In genomic region chr1:17011439-17012307, GRCh38 we compare ENCODE assay signal across 1 cellular context.
TF ChIP-seq lines count a peak whose summit lies in the region.

Gene ATP13A2, minus strand, starts transcription at chr1:17011928. Its CDS starts 190 bp downstream, at chr1:17011738.

TF ChIP-seq in K562, 482 proteins besides CTCF, POLR2A, EP300 and RAD21 (continued from another document and continues in another):
- TF ChIP-seq PKNOX1 (IDR thresholded peaks at IDR 0.05) (no peak; the same call in 1 of the 2 replicates), ZEB2 (IDR thresholded peaks at IDR 0.05) (0 out of 2 replicates have a peak, but pooled peaks have one; percentile 11), EGR1 (conservative IDR thresholded peaks at IDR 0.05) (peak; percentile 80), MTF1 (CRISPR knock-in tag; IDR thresholded peaks at IDR 0.05; ENCODE audit: borderline replicate concordance) (no peak), GATAD2B (IDR thresholded peaks at IDR 0.05; ENCODE audit: borderline replicate concordance) (peak; percentile 93), RBM15 (IDR thresholded peaks at IDR 0.05; ENCODE audit: insufficient read depth, low read length) (no peak), PCBP1 (IDR thresholded peaks at IDR 0.05; ENCODE audit: low read depth, low read length, poor library complexity, severe bottlenecking) (peak; percentile 16), MTA3 (IDR thresholded peaks at IDR 0.05; ENCODE audit: borderline replicate concordance) (peak; percentile 64; the same call in 1 of the 2 replicates), ZNF785 (CRISPR knock-in tag; IDR thresholded peaks at IDR 0.05) (no peak), TAF1 (IDR thresholded peaks at IDR 0.05; ENCODE audit: control insufficient read depth, extremely low read depth, insufficient read depth, low read length, severe bottlenecking) (peak; percentile 39), ZNF253 (CRISPR knock-in tag; conservative IDR thresholded peaks at IDR 0.05) (no peak), DPF2 (IDR thresholded peaks at IDR 0.05) (0 out of 2 replicates have a peak, but pooled peaks have one; percentile 16), SIN3B (IDR thresholded peaks at IDR 0.05; ENCODE audit: low read depth) (peak; percentile 64; the same call in 1 of the 2 replicates), HNRNPH1 (optimal IDR thresholded peaks at IDR 0.05; ENCODE audit: low read depth, low read length) (no peak), XRCC5 (IDR thresholded peaks at IDR 0.05; ENCODE audit: low read depth, low read length) (no peak), CREBBP (IDR thresholded peaks at IDR 0.05; ENCODE audit: low read depth, low read length) (no peak), CHD1 (IDR thresholded peaks at IDR 0.05; ENCODE audit: low read length) (peak; percentile 26), ZNF140 (CRISPR knock-in tag; IDR thresholded peaks at IDR 0.05) (no peak), FOXA1 (IDR thresholded peaks at IDR 0.05; ENCODE audit: borderline replicate concordance) (no peak), ETS2 (tag; IDR thresholded peaks at IDR 0.05; ENCODE audit: borderline replicate concordance, poor library complexity, severe bottlenecking) (no peak), SAP30 (IDR thresholded peaks at IDR 0.05; ENCODE audit: borderline replicate concordance, insufficient read depth, low read depth, low read length, poor library complexity, severe bottlenecking) (peak; percentile 53), CTBP1 (IDR thresholded peaks at IDR 0.05; ENCODE audit: borderline replicate concordance) (peak; percentile 85; the same call in 1 of the 2 replicates), TEAD4 (IDR thresholded peaks at IDR 0.05; ENCODE audit: low read length) (no peak), TEAD4 (CRISPR knock-in tag; IDR thresholded peaks at IDR 0.05; ENCODE audit: borderline replicate concordance) (no peak), ZNF277 (CRISPR knock-in tag; IDR thresholded peaks at IDR 0.05; ENCODE audit: borderline replicate concordance) (no peak), SMAD4 (CRISPR knock-in tag; conservative IDR thresholded peaks at IDR 0.05) (peak; percentile 28; the same call in 1 of the 2 replicates), HDAC3 (IDR thresholded peaks at IDR 0.05; ENCODE audit: borderline replicate concordance, partially characterized antibody) (no peak), NRF1 (conservative IDR thresholded peaks at IDR 0.05 in 1 of 2, IDR thresholded peaks at IDR 0.05 in 1 of 2) (peak; percentile 81 to 85), MNT (conservative IDR thresholded peaks at IDR 0.05) (peak; percentile 25 to 74; a peak in 1 of 4 replicates), DMBX1 (CRISPR knock-in tag; IDR thresholded peaks at IDR 0.05; ENCODE audit: borderline replicate concordance) (0 out of 2 replicates have a peak, but pooled peaks have one; percentile 10), FOXM1 (IDR thresholded peaks at IDR 0.05; ENCODE audit: low read depth) (no peak), FOXM1 (CRISPR knock-in tag; IDR thresholded peaks at IDR 0.05; ENCODE audit: low read depth) (peak; percentile 17; the same call in 1 of the 2 replicates), ZNF124 (CRISPR knock-in tag; IDR thresholded peaks at IDR 0.05) (no peak), DDX20 (tag; IDR thresholded peaks at IDR 0.05; ENCODE audit: low read depth) (no peak), ZNF717 (CRISPR knock-in tag; IDR thresholded peaks at IDR 0.05) (no peak), ARID1B (IDR thresholded peaks at IDR 0.05) (no peak), ZBTB2 (IDR thresholded peaks at IDR 0.05) (no peak), HIVEP1 (CRISPR knock-in tag; IDR thresholded peaks at IDR 0.05) (no peak), ZNF707 (CRISPR knock-in tag; conservative IDR thresholded peaks at IDR 0.05) (no peak), ZNF79 (CRISPR knock-in tag; IDR thresholded peaks at IDR 0.05; ENCODE audit: low read depth) (no peak), REST (CRISPR knock-in tag; IDR thresholded peaks at IDR 0.05; ENCODE audit: low read depth) (no peak; the same call in 1 of the 2 replicates), BRD4 (IDR thresholded peaks at IDR 0.05) (no peak), SNRNP70 (optimal IDR thresholded peaks at IDR 0.05; ENCODE audit: low read depth, low read length) (no peak), AFF1 (IDR thresholded peaks at IDR 0.05; ENCODE audit: low read depth in 1 of 2, partially characterized antibody in 2 of 2) (peak in 1 of 2 experiments; percentile 60), ZNF175 (CRISPR knock-in tag; IDR thresholded peaks at IDR 0.05; ENCODE audit: low read depth) (no peak), ZNF592 (IDR thresholded peaks at IDR 0.05) (peak; percentile 46; the same call in 1 of the 2 replicates), ZNF143 (CRISPR knock-in tag; IDR thresholded peaks at IDR 0.05) (peak; percentile 91), PHF8 (IDR thresholded peaks at IDR 0.05; ENCODE audit: borderline replicate concordance, low read length) (peak; percentile 72; the same call in 1 of the 2 replicates), ETS1 (conservative IDR thresholded peaks at IDR 0.05; ENCODE audit: control insufficient read depth, low read depth, low read length) (peak; percentile 97)
